In the genomic region with DNA sequence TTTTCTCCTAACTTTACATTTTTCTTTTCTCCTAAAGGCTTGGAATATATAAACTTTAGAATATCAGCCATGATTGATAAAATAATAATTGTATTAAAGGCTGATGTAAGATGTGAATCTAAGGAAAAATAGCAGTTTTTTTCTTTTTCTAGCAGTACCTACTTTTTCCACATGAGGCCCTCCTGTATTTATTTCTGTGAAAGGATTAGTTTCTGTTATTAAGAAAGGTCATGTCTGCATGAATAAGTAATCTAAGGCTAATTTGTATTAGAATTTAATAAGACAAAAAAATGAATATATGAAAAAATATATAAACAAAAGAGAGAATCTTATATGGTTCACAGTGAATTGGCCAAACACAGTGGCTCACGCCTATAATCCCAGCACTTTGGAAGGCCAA, we compare ENCODE assay signal across 11 cellular contexts.
DNase-seq lines count a peak whose midpoint lies in the region; ATAC-seq and TF ChIP-seq lines count a peak whose summit lies in the region.
"Had no signal": no experiment of that assay in that cellular context is flagged by ENCODE, and none has a peak within 500 bp of the region (broad histone marks: within the 10 kb centered on the region; RNA-seq: fewer than 3 reads in every experiment).

No MANE protein-coding gene starts in this region.

- WGBS in adrenal gland, 4 donors = 83 to 100% (median 96%) methylated on average over 1 of the region's 1 CpG

- no peaks in the 10 kb centered on the region for H3K79me2 ChIP-seq in HCT116 (ENCODE audit: insufficient read depth, low read length)

- no peak overlapping the region for H3K9ac ChIP-seq in HCT116 (ENCODE audit: low read length)

- no peaks in the 10 kb centered on the region for H3K9me2 ChIP-seq in HCT116 (ENCODE audit: insufficient read depth)

- H4K20me1 ChIP-seq in HCT116 (ENCODE audit: insufficient read depth) = no peaks in the 10 kb centered on the region; the same call in 1 of the 2 replicates

- H3K4me1 ChIP-seq in HCT116 (ENCODE audit: control insufficient read depth in 1 of 2, insufficient read depth in 2 of 2, low read length in 2 of 2) = no peaks in the 10 kb centered on the region; a peak in 1 of 4 replicates
- no peaks in the 10 kb centered on the region for H3K4me1 ChIP-seq in adrenal gland (replicated peaks in 1 of 2)

- peak; percentile 51 for TF ChIP-seq CTCF in AG10803 (conservative IDR thresholded peaks at IDR 0.05; ENCODE audit: low read length)
- peak; percentile 40 to 60 (median 56); a peak in 5 of 6 replicates for TF ChIP-seq CTCF in HCT116 (IDR thresholded peaks at IDR 0.05 in 2 of 3, conservative IDR thresholded peaks at IDR 0.05 in 1 of 3; ENCODE audit: borderline replicate concordance in 1 of 3, insufficient read depth in 1 of 3, low read depth in 2 of 3, low read length in 2 of 3)
- peak; percentile 26 to 64 (median 48) for TF ChIP-seq CTCF in adrenal gland (IDR thresholded peaks at IDR 0.05)
- peak; percentile 28 for TF ChIP-seq CTCF in kidney epithelial cell (IDR thresholded peaks at IDR 0.05; ENCODE audit: insufficient read depth, low read length, poor library complexity, severe bottlenecking)

- RAD21 ChIA-PET in HCT116 (lab: Charles Lee; ENCODE audit: low non-redundant PET in 1 of 2, low total read pairs in 2 of 2, uncharacterized antibody in 2 of 2, unreplicated experiment in 2 of 2) = no interaction called here

- DNase-seq in AG10803 (ENCODE audit: low read depth) (no peak), HCT116 (ENCODE audit: low read depth, low spot score) (no peak), adrenal gland (no peak), kidney epithelial cell (ENCODE audit: low read depth) (no peak), DMS79 (lab: John Stamatoyannopoulos, UW) (no peak)
- no peak for DNase-seq in activated CD4-positive, alpha-beta T cell treated with anti-CD3 and anti-CD28 coated beads for 48 hours
- DNase-seq in stimulated activated CD4-positive, alpha-beta T cell treated with anti-CD3 and anti-CD28 coated beads, Interleukin-1b, Interleukin-23, amount 100 ng/mL, for 48 hours = no peak
- DNase-seq in stimulated activated CD4-positive, alpha-beta T cell treated with anti-CD3 and anti-CD28 coated beads, Interleukin-15, amount 100 ng/mL, for 24 hours = no peak
- DNase-seq: hypothalamus, Right ventricle myocardium superior had no signal

- peak; percentile 54 for ATAC-seq in HCT116

- no peak overlapping the region for H2AFZ ChIP-seq in HCT116 (ENCODE audit: low read depth, low read length, poor library complexity, severe bottlenecking)

- peak; percentile 67 for TF ChIP-seq RAD21 in HCT116 (IDR thresholded peaks at IDR 0.05; ENCODE audit: low read depth)

- CTCF ChIA-PET in HCT116 (lab: Charles Lee) = no interaction called here

- no TSS peak for BruUV-seq in HCT116 (replicated peaks; lab: Mats Ljungman, UMichigan)

- H3K36me3 ChIP-seq in HCT116 (ENCODE audit: control insufficient read depth in 1 of 2, insufficient read depth in 2 of 2, low read length in 2 of 2) (no peaks in the 10 kb centered on the region), adrenal gland (replicated peaks in 1 of 2) (no peaks in the 10 kb centered on the region), kidney epithelial cell (ENCODE audit: control insufficient read depth, insufficient read depth, low read length) (no peaks in the 10 kb centered on the region)
- H3K36me3 ChIP-seq: HAP-1 had no signal

- H3K9me3 ChIP-seq in HCT116 (ENCODE audit: control insufficient read depth in 1 of 2, insufficient read depth in 1 of 2, low read depth in 1 of 2, low read length in 2 of 2) (no peaks in the 10 kb centered on the region), adrenal gland (replicated peaks in 1 of 3) (peaks cover 0 to 8% (median 0%) of the 10 kb centered on the region in 3 donors)
- H3K9me3 ChIP-seq: HAP-1 had no signal

- TF ChIP-seq POLR2A in HCT116 (IDR thresholded peaks at IDR 0.05; ENCODE audit: borderline replicate concordance, extremely low read depth, insufficient read depth, insufficient read length) = no peak
- TF ChIP-seq POLR2A in adrenal gland (IDR thresholded peaks at IDR 0.05) = no peak

- H3K4me3 ChIP-seq in AG10803 (ENCODE audit: low read length) (no peak overlapping the region), HCT116 (replicated peaks in 1 of 2; ENCODE audit: low read depth in 1 of 2, low read length in 2 of 2) (no peak overlapping the region), adrenal gland (no peak overlapping the region), kidney epithelial cell (ENCODE audit: low read depth, low read length) (no peak overlapping the region)
- H3K4me3 ChIP-seq: HAP-1 had no signal

- no peaks in the 10 kb centered on the region for H3K27me3 ChIP-seq in HCT116 (ENCODE audit: insufficient read depth, low read length)
- no peaks in the 10 kb centered on the region for H3K27me3 ChIP-seq in adrenal gland
- no peaks in the 10 kb centered on the region for H3K27me3 ChIP-seq in kidney epithelial cell (ENCODE audit: control insufficient read depth, insufficient read depth, low read length)

- H3K4me2 ChIP-seq in HCT116 (ENCODE audit: low read length) = no peak overlapping the region

- intact Hi-C loops in HCT116 (cut with micrococcal nuclease) = loop anchor here (1.0 kb wide), 2 partner anchors 242 to 294 kb away; no protein-coding TSS in a partner anchor
- intact Hi-C loops in adrenal gland (cut with DNase I) = loop anchor here in 1 of 2 donors (10.0 kb wide), 2 partner anchors 181 to 291 kb away; no protein-coding TSS in a partner anchor

- POLR2A ChIA-PET in HCT116 (lab: Charles Lee) = no interaction called here

- no peak overlapping the region for H3K27ac ChIP-seq in HCT116 (ENCODE audit: low read depth, low read length)
- no peak overlapping the region for H3K27ac ChIP-seq in adrenal gland

TF ChIP-seq in HCT116, 20 proteins besides CTCF, POLR2A, EP300 and RAD21:
- TF ChIP-seq EZH2phosphoT487 (IDR thresholded peaks at IDR 0.05; ENCODE audit: borderline replicate concordance) (no peak), FOSL1 (IDR thresholded peaks at IDR 0.05; ENCODE audit: low read depth) (0 out of 2 replicates have a peak, but pooled peaks have one; percentile 6)
- TF ChIP-seq, protein P1, sequence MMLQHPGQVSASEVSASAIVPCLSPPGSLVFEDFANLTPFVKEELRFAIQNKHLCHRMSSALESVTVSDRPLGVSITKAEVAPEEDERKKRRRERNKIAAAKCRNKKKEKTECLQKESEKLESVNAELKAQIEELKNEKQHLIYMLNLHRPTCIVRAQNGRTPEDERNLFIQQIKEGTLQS (IDR thresholded peaks at IDR 0.05) = no peak
TF ChIP-seq in HCT116: peak in this region for 1.
